In the genomic region with DNA sequence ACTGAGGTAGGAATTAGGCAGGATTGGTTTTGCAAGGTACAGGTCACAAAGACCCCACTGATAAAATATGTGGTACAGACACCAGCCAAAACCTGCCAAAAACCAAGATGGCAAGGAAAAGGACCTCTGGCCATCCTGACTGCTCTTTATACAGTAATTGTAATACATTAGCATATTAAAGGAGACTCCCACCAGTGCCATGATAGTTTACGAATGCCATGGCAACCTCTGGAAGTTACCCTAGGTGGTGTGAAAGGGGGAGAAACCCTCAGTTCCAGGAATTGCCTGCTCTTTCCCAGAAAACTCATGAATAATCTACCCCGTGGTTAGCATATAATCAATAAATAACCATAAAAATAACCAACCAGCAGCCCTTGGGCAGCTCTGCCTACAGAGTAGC, we compare ENCODE assay signal across 2 cellular contexts.
TF ChIP-seq lines count a peak whose summit lies in the region.

No MANE protein-coding gene starts in this region.

TF ChIP-seq in GM23338, 12 proteins besides CTCF, POLR2A, EP300 and RAD21:
- TF ChIP-seq EZH2phosphoT487 (IDR thresholded peaks at IDR 0.05; ENCODE audit: unreplicated experiment) (no peak), STAT1 (IDR thresholded peaks at IDR 0.05; ENCODE audit: unreplicated experiment) (no peak), POLR2AphosphoS5 (IDR thresholded peaks at IDR 0.05; ENCODE audit: low read depth) (no peak), JUNB (IDR thresholded peaks at IDR 0.05; ENCODE audit: unreplicated experiment) (no peak), ZNF114 (CRISPR knock-in tag; IDR thresholded peaks at IDR 0.05) (no peak), EZH2 (IDR thresholded peaks at IDR 0.05; ENCODE audit: low read depth, unreplicated experiment) (no peak), NANOG (IDR thresholded peaks at IDR 0.05; ENCODE audit: borderline replicate concordance) (no peak), CREB1 (CRISPR knock-in tag; IDR thresholded peaks at IDR 0.05; ENCODE audit: low read depth) (no peak), ZNF331 (CRISPR knock-in tag; IDR thresholded peaks at IDR 0.05; ENCODE audit: low read depth) (no peak)
- TF ChIP-seq, protein P1, sequence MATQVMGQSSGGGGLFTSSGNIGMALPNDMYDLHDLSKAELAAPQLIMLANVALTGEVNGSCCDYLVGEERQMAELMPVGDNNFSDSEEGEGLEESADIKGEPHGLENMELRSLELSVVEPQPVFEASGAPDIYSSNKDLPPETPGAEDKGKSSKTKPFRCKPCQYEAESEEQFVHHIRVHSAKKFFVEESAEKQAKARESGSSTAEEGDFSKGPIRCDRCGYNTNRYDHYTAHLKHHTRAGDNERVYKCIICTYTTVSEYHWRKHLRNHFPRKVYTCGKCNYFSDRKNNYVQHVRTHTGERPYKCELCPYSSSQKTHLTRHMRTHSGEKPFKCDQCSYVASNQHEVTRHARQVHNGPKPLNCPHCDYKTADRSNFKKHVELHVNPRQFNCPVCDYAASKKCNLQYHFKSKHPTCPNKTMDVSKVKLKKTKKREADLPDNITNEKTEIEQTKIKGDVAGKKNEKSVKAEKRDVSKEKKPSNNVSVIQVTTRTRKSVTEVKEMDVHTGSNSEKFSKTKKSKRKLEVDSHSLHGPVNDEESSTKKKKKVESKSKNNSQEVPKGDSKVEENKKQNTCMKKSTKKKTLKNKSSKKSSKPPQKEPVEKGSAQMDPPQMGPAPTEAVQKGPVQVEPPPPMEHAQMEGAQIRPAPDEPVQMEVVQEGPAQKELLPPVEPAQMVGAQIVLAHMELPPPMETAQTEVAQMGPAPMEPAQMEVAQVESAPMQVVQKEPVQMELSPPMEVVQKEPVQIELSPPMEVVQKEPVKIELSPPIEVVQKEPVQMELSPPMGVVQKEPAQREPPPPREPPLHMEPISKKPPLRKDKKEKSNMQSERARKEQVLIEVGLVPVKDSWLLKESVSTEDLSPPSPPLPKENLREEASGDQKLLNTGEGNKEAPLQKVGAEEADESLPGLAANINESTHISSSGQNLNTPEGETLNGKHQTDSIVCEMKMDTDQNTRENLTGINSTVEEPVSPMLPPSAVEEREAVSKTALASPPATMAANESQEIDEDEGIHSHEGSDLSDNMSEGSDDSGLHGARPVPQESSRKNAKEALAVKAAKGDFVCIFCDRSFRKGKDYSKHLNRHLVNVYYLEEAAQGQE (IDR thresholded peaks at IDR 0.05; ENCODE audit: unreplicated experiment), result no peak
- TF ChIP-seq, protein P2, sequence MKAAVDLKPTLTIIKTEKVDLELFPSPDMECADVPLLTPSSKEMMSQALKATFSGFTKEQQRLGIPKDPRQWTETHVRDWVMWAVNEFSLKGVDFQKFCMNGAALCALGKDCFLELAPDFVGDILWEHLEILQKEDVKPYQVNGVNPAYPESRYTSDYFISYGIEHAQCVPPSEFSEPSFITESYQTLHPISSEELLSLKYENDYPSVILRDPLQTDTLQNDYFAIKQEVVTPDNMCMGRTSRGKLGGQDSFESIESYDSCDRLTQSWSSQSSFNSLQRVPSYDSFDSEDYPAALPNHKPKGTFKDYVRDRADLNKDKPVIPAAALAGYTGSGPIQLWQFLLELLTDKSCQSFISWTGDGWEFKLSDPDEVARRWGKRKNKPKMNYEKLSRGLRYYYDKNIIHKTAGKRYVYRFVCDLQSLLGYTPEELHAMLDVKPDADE (IDR thresholded peaks at IDR 0.05), result no peak

TF ChIP-seq in H1, 55 proteins besides CTCF, POLR2A, EP300 and RAD21:
- no peak for TF ChIP-seq RNF2 (IDR thresholded peaks at IDR 0.05; ENCODE audit: borderline replicate concordance, low read depth, low read length, missing control alignments, poor library complexity, severe bottlenecking)
- TF ChIP-seq HDAC2 (IDR thresholded peaks at IDR 0.05; ENCODE audit: borderline replicate concordance in 1 of 2, low read depth in 2 of 2, low read length in 2 of 2), result no peak
